31 cellular contexts compared by ENCODE assay signal in genomic region chr10:71538608-71539260, GRCh38.
"Had no signal": no experiment of that assay in that cellular context is flagged by ENCODE, and none has a peak within 500 bp of the region (broad histone marks: within the 10 kb centered on the region; RNA-seq: fewer than 3 reads in every experiment).

No MANE protein-coding gene starts in this region.

- H3K9me3 ChIP-seq: gastroesophageal sphincter, heart left ventricle, left ventricle myocardium inferior, neutrophil, ovary, right lobe of liver, stomach, thyroid gland, upper lobe of left lung, vagina had no signal

- H3K36me3 ChIP-seq: gastroesophageal sphincter, heart left ventricle, left ventricle myocardium inferior, neutrophil, ovary, right lobe of liver, stomach, thyroid gland, upper lobe of left lung, vagina had no signal

- H3K36me3 Mint-ChIP-seq: activated CD4-positive, alpha-beta memory T cell treated with anti-CD3 and anti-CD28 coated beads for 36 hours; activated naive CD4-positive, alpha-beta T cell treated with anti-CD3 and anti-CD28 coated beads, Interleukin-2, amount 50 U/mL, for 24 hours; mesothelial cell of epicardium; naive B cell had no signal

- H3K4me3 Mint-ChIP-seq: activated CD4-positive, alpha-beta memory T cell treated with anti-CD3 and anti-CD28 coated beads for 36 hours; activated naive CD4-positive, alpha-beta T cell treated with anti-CD3 and anti-CD28 coated beads, Interleukin-2, amount 50 U/mL, for 24 hours; activated naive CD8-positive, alpha-beta T cell treated with anti-CD3 and anti-CD28 coated beads, Interleukin-2, amount 50 U/mL, for 24 hours; central memory CD8-positive, alpha-beta T cell; dendritic cell treated with granulocyte-macrophage colony-stimulating factor and Interleukin-4, amounts not matched to agents 40 ng/mL and 50 ng/mL, for 4 days; mesothelial cell of epicardium; naive B cell; nephron progenitor cell; T-helper 1 cell treated with Interleukin-12 subunit alpha and Interleukin-12 subunit beta and Interleukin-4 antibody, amounts not matched to agents 30 μg/mL and 1 μg/mL, for 36 hours had no signal

- H3K27me3 ChIP-seq: gastroesophageal sphincter, heart left ventricle, ovary, right lobe of liver, stomach, thyroid gland, upper lobe of left lung, vagina had no signal

- H3K27ac Mint-ChIP-seq: activated CD4-positive, alpha-beta memory T cell treated with anti-CD3 and anti-CD28 coated beads for 36 hours; activated naive CD4-positive, alpha-beta T cell treated with anti-CD3 and anti-CD28 coated beads, Interleukin-2, amount 50 U/mL, for 24 hours; activated naive CD8-positive, alpha-beta T cell treated with anti-CD3 and anti-CD28 coated beads, Interleukin-2, amount 50 U/mL, for 24 hours; activated T-helper 2 cell treated with anti-CD3 and anti-CD28 coated beads, Interferon-gamma antibody, Interleukin-2, Interleukin-4, amounts not matched to agents 10 μg/mL and 5 μg/mL and 100 μg/mL, durations not matched to agents 14 hours and 24 hours and 36 hours; dendritic cell treated with granulocyte-macrophage colony-stimulating factor and Interleukin-4, amounts not matched to agents 40 ng/mL and 50 ng/mL, for 4 days; mesothelial cell of epicardium; naive B cell; nephron progenitor cell; progenitor cell of endocrine pancreas; T-helper 1 cell treated with Interleukin-12 subunit alpha and Interleukin-12 subunit beta and Interleukin-4 antibody, amounts not matched to agents 30 μg/mL and 1 μg/mL, for 36 hours had no signal

- ATAC-seq: activated naive CD8-positive, alpha-beta T cell treated with anti-CD3 and anti-CD28 coated beads, Interleukin-2, amount 50 U/mL, for 24 hours; gastroesophageal sphincter; heart left ventricle; right lobe of liver had no signal

- DNase-seq: activated CD4-positive, alpha-beta memory T cell treated with anti-CD3 and anti-CD28 coated beads for 36 hours; activated CD4-positive, alpha-beta T cell treated with anti-CD3 and anti-CD28 coated beads for 48 hours; activated CD8-positive, alpha-beta memory T cell treated with anti-CD3 and anti-CD28 coated beads, Interleukin-2, amount 50 U/mL, for 4 hours; activated naive CD8-positive, alpha-beta T cell treated with anti-CD3 and anti-CD28 coated beads, Interleukin-2, amount 50 U/mL, for 24 hours; activated T-cell treated with anti-CD3 and anti-CD28 coated beads, Interleukin-2, amount 50 U/mL, for 1 hour; amygdala; heart left ventricle; left ventricle myocardium inferior; naive B cell; nephron progenitor cell; ovary; right lobe of liver; stimulated activated CD4-positive, alpha-beta T cell treated with anti-CD3 and anti-CD28 coated beads, Interleukin-12 subunit alpha, Interleukin-12 subunit beta, amount 100 ng/mL, for 4 hours; stimulated activated CD4-positive, alpha-beta T cell treated with anti-CD3 and anti-CD28 coated beads, Interleukin-4, amount 100 ng/mL, for 1 hour; stomach; SW 1271; T-helper 9 cell; thyroid gland; upper lobe of left lung had no signal

- H3K4me1 Mint-ChIP-seq: activated naive CD4-positive, alpha-beta T cell treated with anti-CD3 and anti-CD28 coated beads, Interleukin-2, amount 50 U/mL, for 24 hours; central memory CD8-positive, alpha-beta T cell; naive B cell had no signal

- H3K4me3 ChIP-seq: gastroesophageal sphincter, heart left ventricle, left ventricle myocardium inferior, ovary, right lobe of liver, skin epidermis, stomach, thyroid gland, upper lobe of left lung, vagina had no signal

- H3K27me3 Mint-ChIP-seq: activated CD4-positive, alpha-beta memory T cell treated with anti-CD3 and anti-CD28 coated beads for 36 hours; activated naive CD4-positive, alpha-beta T cell treated with anti-CD3 and anti-CD28 coated beads, Interleukin-2, amount 50 U/mL, for 24 hours had no signal

- H3K4me1 ChIP-seq: gastroesophageal sphincter, right lobe of liver, stomach, upper lobe of left lung, vagina had no signal

- H3K9me3 Mint-ChIP-seq: activated CD4-positive, alpha-beta memory T cell treated with anti-CD3 and anti-CD28 coated beads for 36 hours; activated naive CD4-positive, alpha-beta T cell treated with anti-CD3 and anti-CD28 coated beads, Interleukin-2, amount 50 U/mL, for 24 hours; activated naive CD8-positive, alpha-beta T cell treated with anti-CD3 and anti-CD28 coated beads, Interleukin-2, amount 50 U/mL, for 24 hours; activated T-helper 2 cell treated with anti-CD3 and anti-CD28 coated beads, Interferon-gamma antibody, Interleukin-2, Interleukin-4, amounts not matched to agents 10 μg/mL and 5 μg/mL and 100 μg/mL, durations not matched to agents 14 hours and 24 hours and 36 hours; central memory CD8-positive, alpha-beta T cell; dendritic cell treated with granulocyte-macrophage colony-stimulating factor and Interleukin-4, amounts not matched to agents 40 ng/mL and 50 ng/mL, for 4 days; mesothelial cell of epicardium; naive B cell; nephron progenitor cell; T-helper 1 cell treated with Interleukin-12 subunit alpha and Interleukin-12 subunit beta and Interleukin-4 antibody, amounts not matched to agents 30 μg/mL and 1 μg/mL, for 36 hours had no signal

- H3K27ac ChIP-seq: gastroesophageal sphincter, heart left ventricle, left ventricle myocardium inferior, neutrophil, ovary, right lobe of liver, skin epidermis, stomach, thyroid gland, upper lobe of left lung, vagina, VCaP had no signal
